ENCODE assay signal across 15 cellular contexts in genomic region chr6:108650325-108650724, GRCh38.
DNase-seq lines count a peak whose midpoint lies in the region; ATAC-seq, FAIRE-seq and TF ChIP-seq lines count a peak whose summit lies in the region.
"Had no signal": no experiment of that assay in that cellular context is flagged by ENCODE, and none has a peak within 500 bp of the region (broad histone marks: within the 10 kb centered on the region; RNA-seq: fewer than 3 reads in every experiment).

No MANE protein-coding gene starts in this region.

- H3K27ac Mint-ChIP-seq in HFFc6 (peak overlapping the region; percentile 93), astrocyte (ENCODE audit: unreplicated experiment) (no peak overlapping the region)
- H3K27ac Mint-ChIP-seq: activated CD4-positive, alpha-beta memory T cell treated with anti-CD3 and anti-CD28 coated beads, Interleukin-2, amount 10 ng/mL, durations not matched to agents 7 days and 5 days; B cell had no signal

- no peak for TF ChIP-seq POLR2A in stomach (IDR thresholded peaks at IDR 0.05)

- H3K9me3 ChIP-seq in astrocyte (ENCODE audit: insufficient read depth, low read depth, low read length) (no peaks in the 10 kb centered on the region), lung (ENCODE audit: control insufficient read depth in 2 of 2, insufficient read depth in 1 of 2, low read length in 1 of 2) (no peaks in the 10 kb centered on the region), stomach (no peaks in the 10 kb centered on the region)

- H3K27me3 ChIP-seq in astrocyte (ENCODE audit: insufficient read depth, low read length) = no peaks in the 10 kb centered on the region
- H3K27me3 ChIP-seq in lung (ENCODE audit: control insufficient read depth, insufficient read depth) = no peaks in the 10 kb centered on the region
- no peaks in the 10 kb centered on the region for H3K27me3 ChIP-seq in stomach

- H2AFZ ChIP-seq in astrocyte (ENCODE audit: low read depth, low read length) = no peak overlapping the region

- H3K27me3 Mint-ChIP-seq in HFFc6 (ENCODE audit: insufficient read depth) = peaks cover 2% of the 10 kb centered on the region; the same call in 1 of the 2 replicates
- H3K27me3 Mint-ChIP-seq in astrocyte (ENCODE audit: low read depth, unreplicated experiment) = no peaks in the 10 kb centered on the region
- H3K27me3 Mint-ChIP-seq: activated CD4-positive, alpha-beta memory T cell treated with anti-CD3 and anti-CD28 coated beads, Interleukin-2, amount 10 ng/mL, durations not matched to agents 7 days and 5 days; B cell had no signal

- H3K4me3 ChIP-seq in astrocyte (ENCODE audit: insufficient read depth, low read depth, low read length) (no peak overlapping the region), lung (no peak overlapping the region), stomach (no peak overlapping the region)

- H3K36me3 Mint-ChIP-seq in HFFc6 (ENCODE audit: low read depth) = peaks cover 11% of the 10 kb centered on the region; the same call in 1 of the 2 replicates
- H3K36me3 Mint-ChIP-seq in astrocyte (ENCODE audit: low read depth, unreplicated experiment) = peaks cover 7% of the 10 kb centered on the region

- no peak for FAIRE-seq in astrocyte (lab: Jason Lieb, UNC)

- TF ChIP-seq CTCF in HFFc6 (IDR thresholded peaks at IDR 0.05) = no peak
- TF ChIP-seq CTCF in astrocyte (IDR thresholded peaks at IDR 0.05; ENCODE audit: insufficient read depth, low read depth, low read length) = no peak
- TF ChIP-seq CTCF in lung (IDR thresholded peaks at IDR 0.05; ENCODE audit: control extremely low read depth, extremely low read depth) = no peak
- no peak for TF ChIP-seq CTCF in stomach (IDR thresholded peaks at IDR 0.05)
- no peak for TF ChIP-seq CTCF in GM10248 (IDR thresholded peaks at IDR 0.05; ENCODE audit: control extremely low read depth, extremely low read depth, low read depth, missing control alignments)

- H3K9me3 Mint-ChIP-seq in HFFc6 (no peaks in the 10 kb centered on the region), astrocyte (ENCODE audit: unreplicated experiment) (no peaks in the 10 kb centered on the region)
- H3K9me3 Mint-ChIP-seq: activated CD4-positive, alpha-beta memory T cell treated with anti-CD3 and anti-CD28 coated beads, Interleukin-2, amount 10 ng/mL, durations not matched to agents 7 days and 5 days had no signal

- CTCF ChIA-PET in GM10248 (lab: Yijun Ruan, JAX) = interaction anchor here (1.5 kb wide), 1 partner anchor 15 kb away, joined by 5 read pairs; no protein-coding TSS in a partner anchor

- H3K9ac ChIP-seq in astrocyte (ENCODE audit: low read length) = no peak overlapping the region

- H3K27ac ChIP-seq in astrocyte (ENCODE audit: low read depth, low read length) = no peak overlapping the region
- peak overlapping the region; percentile 46 to 61 for H3K27ac ChIP-seq in lung (ENCODE audit: low read depth in 1 of 2, low read length in 1 of 2)
- H3K27ac ChIP-seq in stomach = peak overlapping the region in 4 of 5 donors; percentile 9 to 87 (median 80)

- peak overlapping the region; percentile 77 for H3K4me3 Mint-ChIP-seq in HFFc6
- H3K4me3 Mint-ChIP-seq in astrocyte (ENCODE audit: unreplicated experiment) = no peak overlapping the region
- H3K4me3 Mint-ChIP-seq: activated CD4-positive, alpha-beta memory T cell treated with anti-CD3 and anti-CD28 coated beads, Interleukin-2, amount 10 ng/mL, durations not matched to agents 7 days and 5 days; B cell had no signal

- H3K4me2 ChIP-seq in astrocyte (ENCODE audit: low read length) = peak overlapping the region; percentile 33

- peak; percentile 10 for ATAC-seq in lung (ENCODE audit: insufficient read depth, low FRiP score)
- no peak for ATAC-seq in HG03520 (IDR thresholded peaks at IDR 0.05; ENCODE audit: unreplicated experiment)
- no peak for ATAC-seq in GM19463 (IDR thresholded peaks at IDR 0.05; ENCODE audit: unreplicated experiment)
- ATAC-seq: left colon had no signal

- POLR2A ChIA-PET in GM10248 (lab: Yijun Ruan, JAX) = no interaction called here

- no peaks in the 10 kb centered on the region for H3K36me3 ChIP-seq in astrocyte (ENCODE audit: insufficient read depth, low read length)
- no peaks in the 10 kb centered on the region for H3K36me3 ChIP-seq in lung (ENCODE audit: control insufficient read depth in 2 of 2, insufficient read depth in 2 of 2, low read length in 2 of 2)
- peaks cover 0 to 9% (median 4%) of the 10 kb centered on the region in 4 donors for H3K36me3 ChIP-seq in stomach

- no peak for TF ChIP-seq EP300 in stomach (IDR thresholded peaks at IDR 0.05)

- peaks cover 61% of the 10 kb centered on the region for H4K20me1 ChIP-seq in astrocyte (ENCODE audit: insufficient read depth, low read length)

- H3K4me1 Mint-ChIP-seq in HFFc6 (ENCODE audit: low read depth) (peaks cover 77% of the 10 kb centered on the region), astrocyte (ENCODE audit: low read depth, unreplicated experiment) (peaks cover 35% of the 10 kb centered on the region)

- peaks cover 34% of the 10 kb centered on the region for H3K4me1 ChIP-seq in astrocyte (ENCODE audit: insufficient read depth, low read length)
- H3K4me1 ChIP-seq in lung (ENCODE audit: control insufficient read depth in 2 of 2, insufficient read depth in 2 of 2, low read length in 2 of 2) = peaks cover 15 to 79% of the 10 kb centered on the region in 2 donors
- peaks cover 23 to 99% (median 77%) of the 10 kb centered on the region in 4 donors for H3K4me1 ChIP-seq in stomach

- peaks cover 71% of the 10 kb centered on the region for H3K79me2 ChIP-seq in astrocyte (ENCODE audit: insufficient read depth, low read length)

- WGBS in lung, 2 donors = 58 to 63% methylated on average over 1 of the region's 1 CpG
- 37 to 59% (median 48%) methylated on average over 1 of the region's 1 CpG for WGBS in stomach, 5 donors

- intact Hi-C loops in stomach (cut with DNase I; ENCODE audit: low total_unique reads) = no loop called here

- DNase-seq in HFFc6 (no peak), astrocyte (ENCODE audit: low read depth) (no peak), lung (ENCODE audit: low spot score) (no peak), stomach (no peak), NCI-H2171 treated with DMSO at 0.1 percent for 48 hours (lab: John Stamatoyannopoulos, UW) (no peak), GM10248 (ENCODE audit: extremely low spot score) (no peak)
- DNase-seq: activated CD4-positive, alpha-beta memory T cell treated with anti-CD3 and anti-CD28 coated beads, Interleukin-2, amount 10 ng/mL, durations not matched to agents 7 days and 5 days; DMS53; glutamatergic neuron; left colon; NCI-H510A treated with DMSO at 0.1 percent for 48 hours; SHP77 had no signal
